Comparison of ENCODE assay signal across 1 cellular context in genomic region chr7:774161-775109, GRCh38.
TF ChIP-seq lines count a peak whose summit lies in the region.

No MANE protein-coding gene starts in this region.

TF ChIP-seq in WTC11, 78 proteins besides CTCF, POLR2A, EP300 and RAD21 (continued from another document and continues in another):
- TF ChIP-seq FOXK1 (CRISPR knock-in tag; IDR thresholded peaks at IDR 0.05) (0 out of 2 replicates have a peak, but pooled peaks have one; percentile 11), CBFB (CRISPR knock-in tag; IDR thresholded peaks at IDR 0.05; ENCODE audit: low read depth) (no peak), PRRX2 (CRISPR knock-in tag; IDR thresholded peaks at IDR 0.05) (no peak), NR2C2 (CRISPR knock-in tag; IDR thresholded peaks at IDR 0.05) (no peak), HMGXB4 (CRISPR knock-in tag; IDR thresholded peaks at IDR 0.05) (peak; percentile 79), ZSCAN18 (CRISPR knock-in tag; IDR thresholded peaks at IDR 0.05) (no peak), GRHL2 (CRISPR knock-in tag; IDR thresholded peaks at IDR 0.05; ENCODE audit: insufficient replicate concordance, severe bottlenecking) (no peak), SMAD4 (CRISPR knock-in tag; IDR thresholded peaks at IDR 0.05) (no peak), ZNF121 (CRISPR knock-in tag; IDR thresholded peaks at IDR 0.05) (0 out of 2 replicates have a peak, but pooled peaks have one; percentile 5), GABPB1 (CRISPR knock-in tag; IDR thresholded peaks at IDR 0.05) (no peak), ATF3 (CRISPR knock-in tag; conservative IDR thresholded peaks at IDR 0.05) (no peak), E2F4 (CRISPR knock-in tag; IDR thresholded peaks at IDR 0.05; ENCODE audit: borderline replicate concordance, low read depth) (0 out of 2 replicates have a peak, but pooled peaks have one; percentile 47), ELF4 (CRISPR knock-in tag; IDR thresholded peaks at IDR 0.05; ENCODE audit: low read depth) (no peak), ZNF396 (CRISPR knock-in tag; IDR thresholded peaks at IDR 0.05; ENCODE audit: borderline replicate concordance) (no peak), ATF1 (CRISPR knock-in tag; IDR thresholded peaks at IDR 0.05) (no peak), ZNF263 (CRISPR knock-in tag; IDR thresholded peaks at IDR 0.05; ENCODE audit: low read depth) (no peak), FOXJ3 (CRISPR knock-in tag; IDR thresholded peaks at IDR 0.05; ENCODE audit: borderline replicate concordance) (no peak), PRDM15 (CRISPR knock-in tag; IDR thresholded peaks at IDR 0.05) (peak; percentile 87), E2F5 (CRISPR knock-in tag; IDR thresholded peaks at IDR 0.05) (peak; percentile 87), ESRRA (CRISPR knock-in tag; IDR thresholded peaks at IDR 0.05; ENCODE audit: borderline replicate concordance) (no peak), USF1 (CRISPR knock-in tag; IDR thresholded peaks at IDR 0.05) (no peak), ZBTB43 (CRISPR knock-in tag; IDR thresholded peaks at IDR 0.05) (no peak), ZNF512 (CRISPR knock-in tag; IDR thresholded peaks at IDR 0.05; ENCODE audit: borderline replicate concordance) (no peak), ATF6 (CRISPR knock-in tag; IDR thresholded peaks at IDR 0.05) (no peak), NFE2L1 (CRISPR knock-in tag; IDR thresholded peaks at IDR 0.05) (no peak), ARID4B (CRISPR knock-in tag; IDR thresholded peaks at IDR 0.05; ENCODE audit: borderline replicate concordance) (no peak), E2F1 (CRISPR knock-in tag; IDR thresholded peaks at IDR 0.05) (no peak), ERG (CRISPR knock-in tag; IDR thresholded peaks at IDR 0.05) (no peak), CREB1 (CRISPR knock-in tag; IDR thresholded peaks at IDR 0.05) (no peak)
